ENCODE assay signal across 21 cellular contexts in the genomic region with DNA sequence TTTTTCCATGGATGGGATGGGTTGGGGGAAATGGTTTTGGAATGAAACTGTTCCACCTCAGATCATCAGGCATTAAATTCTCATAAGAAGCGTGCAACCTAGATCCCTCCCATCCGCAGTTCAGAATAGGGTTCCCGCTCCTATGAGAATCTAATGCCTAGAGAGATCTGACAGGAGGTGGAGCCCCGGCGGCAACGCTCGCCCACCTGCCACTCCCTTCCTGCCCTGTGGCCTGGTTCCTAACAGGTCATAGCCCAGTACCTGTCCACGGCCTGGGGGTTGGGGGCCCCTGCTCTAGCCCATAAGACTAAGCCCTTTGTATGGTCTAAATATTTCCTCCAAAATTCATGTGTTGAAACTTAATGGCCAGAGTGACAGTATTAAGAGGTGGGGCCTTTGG.
DNase-seq lines count a peak whose midpoint lies in the region; ATAC-seq, FAIRE-seq and TF ChIP-seq lines count a peak whose summit lies in the region.
"Had no signal": no experiment of that assay in that cellular context is flagged by ENCODE, and none has a peak within 500 bp of the region (broad histone marks: within the 10 kb centered on the region; RNA-seq: fewer than 3 reads in every experiment).

No MANE protein-coding gene starts in this region.

- peaks cover 27% of the 10 kb centered on the region for H3K4me1 Mint-ChIP-seq in WTC11
- peaks cover 23% of the 10 kb centered on the region for H3K4me1 Mint-ChIP-seq in nephron progenitor cell
- H3K4me1 Mint-ChIP-seq: CD4-positive, CD25-positive, alpha-beta regulatory T cell; CD8-positive, alpha-beta memory T cell had no signal

- H3K27ac ChIP-seq in kidney (ENCODE audit: low read depth in 2 of 2, low read length in 2 of 2): no peak overlapping the region
- H3K27ac ChIP-seq in small intestine (ENCODE audit: low read depth in 1 of 2, low read length in 1 of 2): no peak overlapping the region
- H3K27ac ChIP-seq: KMS-11 had no signal

- intact Hi-C loops in kidney (cut with DNase I): no loop called here

- H3K27me3 ChIP-seq in small intestine (ENCODE audit: control insufficient read depth in 2 of 2, insufficient read depth in 2 of 2, low read length in 2 of 2): no peaks in the 10 kb centered on the region
- H3K27me3 ChIP-seq: BE2C had no signal

- no peak overlapping the region for H3K27ac Mint-ChIP-seq in WTC11
- peak overlapping the region; percentile 37 for H3K27ac Mint-ChIP-seq in nephron progenitor cell
- H3K27ac Mint-ChIP-seq: CD4-positive, CD25-positive, alpha-beta regulatory T cell; CD8-positive, alpha-beta memory T cell had no signal

- peak; percentile 23 for FAIRE-seq in HTR-8/SVneo (lab: Jason Lieb, UNC)
- FAIRE-seq in kidney (lab: Jason Lieb, UNC): no peak
- no peak for FAIRE-seq in small intestine (lab: Jason Lieb, UNC)
- FAIRE-seq: A204.1, G401.6, GM12891 had no signal

- no peak overlapping the region for H3K4me3 ChIP-seq in kidney (ENCODE audit: low read length in 2 of 2)
- H3K4me3 ChIP-seq in small intestine (ENCODE audit: low read depth in 1 of 2, low read length in 2 of 2): no peak overlapping the region
- H3K4me3 ChIP-seq: HAP-1 had no signal

- ATAC-seq in WTC11: peak; percentile 34; the same call in 1 of the 2 replicates
- ATAC-seq in HG03457 (IDR thresholded peaks at IDR 0.05; ENCODE audit: unreplicated experiment): no peak

- CTCF ChIA-PET in WTC11 (lab: Charles Lee): interaction anchor here (1.0 to 1.5 kb wide), 2 partner anchors 32 to 94 kb away, joined by 5 to 8 read pairs; no protein-coding TSS in a partner anchor

- H3K4me3 Mint-ChIP-seq in WTC11 (no peak overlapping the region), nephron progenitor cell (no peak overlapping the region)
- H3K4me3 Mint-ChIP-seq: CD4-positive, CD25-positive, alpha-beta regulatory T cell; CD8-positive, alpha-beta memory T cell had no signal

- DNase-seq in HTR-8/SVneo (ENCODE audit: insufficient read length, low spot score) (no peak), WTC11 (ENCODE audit: low spot score) (no peak), nephron progenitor cell (no peak), RKO (ENCODE audit: low spot score) (no peak), kidney (no peak), small intestine (no peak)
- DNase-seq: ACHN; BE2C; CD4-positive, CD25-positive, alpha-beta regulatory T cell; CD8-positive, alpha-beta memory T cell; COR-L47; DMS 273 treated with DMSO at 0.1 percent for 48 hours; DMS53; DND-41; EL had no signal

- H3K36me3 Mint-ChIP-seq in WTC11 (no peaks in the 10 kb centered on the region), nephron progenitor cell (ENCODE audit: low read depth) (no peaks in the 10 kb centered on the region)
- H3K36me3 Mint-ChIP-seq: CD4-positive, CD25-positive, alpha-beta regulatory T cell had no signal

- WGBS in small intestine, 3 donors: 61 to 84% (median 67%) methylated on average over 8 of the region's 8 CpGs

- POLR2A ChIA-PET in WTC11 (lab: Charles Lee): interaction anchor here (0.8 kb wide), 1 partner anchor 145 kb away, joined by 4 read pairs; no protein-coding TSS in a partner anchor

- H3K27me3 Mint-ChIP-seq in WTC11 (ENCODE audit: low read depth) (no peaks in the 10 kb centered on the region), nephron progenitor cell (ENCODE audit: low read depth, poor library complexity) (no peaks in the 10 kb centered on the region)
- H3K27me3 Mint-ChIP-seq: CD4-positive, CD25-positive, alpha-beta regulatory T cell had no signal

- TF ChIP-seq CTCF in WTC11 (IDR thresholded peaks at IDR 0.05): no peak
- no peak for TF ChIP-seq CTCF in nephron progenitor cell (IDR thresholded peaks at IDR 0.05)
- no peak for TF ChIP-seq CTCF in kidney (IDR thresholded peaks at IDR 0.05; ENCODE audit: borderline replicate concordance, extremely low read depth, insufficient read depth)

- H3K36me3 ChIP-seq in kidney (ENCODE audit: control insufficient read depth in 1 of 2, insufficient read depth in 2 of 2, low read length in 2 of 2) (no peaks in the 10 kb centered on the region), small intestine (ENCODE audit: control insufficient read depth in 2 of 2, insufficient read depth in 2 of 2, low read length in 2 of 2) (no peaks in the 10 kb centered on the region)
- H3K36me3 ChIP-seq: BE2C, HAP-1 had no signal

- no peaks in the 10 kb centered on the region for H3K9me3 ChIP-seq in kidney (ENCODE audit: control insufficient read depth in 1 of 2, low read length in 2 of 2)
- H3K9me3 ChIP-seq in small intestine (ENCODE audit: control insufficient read depth, low read depth): no peaks in the 10 kb centered on the region
- H3K9me3 ChIP-seq: BE2C, HAP-1 had no signal

- H3K4me1 ChIP-seq in kidney (ENCODE audit: control insufficient read depth in 1 of 2, insufficient read depth in 1 of 2, low read depth in 1 of 2, low read length in 2 of 2) (no peaks in the 10 kb centered on the region), small intestine (ENCODE audit: control insufficient read depth in 2 of 2, insufficient read depth in 1 of 2, low read depth in 1 of 2, low read length in 1 of 2) (no peaks in the 10 kb centered on the region)
- H3K4me1 ChIP-seq: BE2C had no signal

- H3K9me3 Mint-ChIP-seq in WTC11 (peaks cover 4% of the 10 kb centered on the region; the same call in 1 of the 2 replicates), nephron progenitor cell (peaks cover 3% of the 10 kb centered on the region)

- no peak overlapping the region for H3K9ac ChIP-seq in kidney (ENCODE audit: low read length in 2 of 2)
- H3K9ac ChIP-seq: KMS-11 had no signal

TF ChIP-seq in WTC11, 78 proteins besides CTCF, POLR2A, EP300 and RAD21 (continues in another document):
- TF ChIP-seq, protein P1, sequence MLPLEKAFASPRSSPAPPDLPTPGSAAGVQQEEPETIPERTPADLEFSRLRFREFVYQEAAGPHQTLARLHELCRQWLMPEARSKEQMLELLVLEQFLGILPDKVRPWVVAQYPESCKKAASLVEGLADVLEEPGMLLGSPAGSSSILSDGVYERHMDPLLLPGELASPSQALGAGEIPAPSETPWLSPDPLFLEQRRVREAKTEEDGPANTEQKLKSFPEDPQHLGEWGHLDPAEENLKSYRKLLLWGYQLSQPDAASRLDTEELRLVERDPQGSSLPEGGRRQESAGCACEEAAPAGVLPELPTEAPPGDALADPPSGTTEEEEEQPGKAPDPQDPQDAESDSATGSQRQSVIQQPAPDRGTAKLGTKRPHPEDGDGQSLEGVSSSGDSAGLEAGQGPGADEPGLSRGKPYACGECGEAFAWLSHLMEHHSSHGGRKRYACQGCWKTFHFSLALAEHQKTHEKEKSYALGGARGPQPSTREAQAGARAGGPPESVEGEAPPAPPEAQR (CRISPR knock-in tag; IDR thresholded peaks at IDR 0.05): no peak
- TF ChIP-seq NFATC4 (CRISPR knock-in tag; IDR thresholded peaks at IDR 0.05) (no peak), PRDM15 (CRISPR knock-in tag; IDR thresholded peaks at IDR 0.05) (no peak), IRF1 (CRISPR knock-in tag; IDR thresholded peaks at IDR 0.05) (no peak), NFE2L1 (CRISPR knock-in tag; IDR thresholded peaks at IDR 0.05) (no peak), MYBL2 (CRISPR knock-in tag; IDR thresholded peaks at IDR 0.05) (no peak), KAT7 (CRISPR knock-in tag; IDR thresholded peaks at IDR 0.05; ENCODE audit: borderline replicate concordance) (no peak)
- TF ChIP-seq, protein P2, sequence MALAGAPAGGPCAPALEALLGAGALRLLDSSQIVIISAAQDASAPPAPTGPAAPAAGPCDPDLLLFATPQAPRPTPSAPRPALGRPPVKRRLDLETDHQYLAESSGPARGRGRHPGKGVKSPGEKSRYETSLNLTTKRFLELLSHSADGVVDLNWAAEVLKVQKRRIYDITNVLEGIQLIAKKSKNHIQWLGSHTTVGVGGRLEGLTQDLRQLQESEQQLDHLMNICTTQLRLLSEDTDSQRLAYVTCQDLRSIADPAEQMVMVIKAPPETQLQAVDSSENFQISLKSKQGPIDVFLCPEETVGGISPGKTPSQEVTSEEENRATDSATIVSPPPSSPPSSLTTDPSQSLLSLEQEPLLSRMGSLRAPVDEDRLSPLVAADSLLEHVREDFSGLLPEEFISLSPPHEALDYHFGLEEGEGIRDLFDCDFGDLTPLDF (CRISPR knock-in tag; IDR thresholded peaks at IDR 0.05): no peak
